In genomic region chr1:41919131-41919530, GRCh38 we compare ENCODE assay signal across 8 cellular contexts. TPM values are rescaled to one million over a fixed set of nuclear protein-coding genes. Genes with fewer than 3 reads are reported as not detected.
A peak's percentile ranks its signal among the peaks of the same experiment; 100 is the strongest.
DNase-seq lines count a peak whose midpoint lies in the region; ATAC-seq and TF ChIP-seq lines count a peak whose summit lies in the region.

No MANE protein-coding gene starts in this region.

- H3K4me1 Mint-ChIP-seq in activated T-cell treated with anti-CD3 and anti-CD28 coated beads, Interleukin-2, amount 50 U/mL, for 72 hours (ENCODE audit: low read depth), result peaks cover 71% of the 10 kb centered on the region

- H3K4me2 ChIP-seq in PC-9, result peak overlapping the region; percentile 100

- H3K79me2 ChIP-seq in PC-9 (ENCODE audit: low read depth), result peaks cover 48% of the 10 kb centered on the region

- no peaks in the 10 kb centered on the region for H3K27me3 Mint-ChIP-seq in activated T-cell treated with anti-CD3 and anti-CD28 coated beads, Interleukin-2, amount 50 U/mL, for 72 hours (ENCODE audit: low read depth)

- H3K27ac Mint-ChIP-seq in activated T-cell treated with anti-CD3 and anti-CD28 coated beads, Interleukin-2, amount 50 U/mL, for 72 hours, result peak overlapping the region; percentile 88

- no peak overlapping the region for H3K9ac ChIP-seq in iPS-20b (ENCODE audit: low read depth, low read length)

- CTCF ChIA-PET in PC-9 (lab: Charles Lee), result no interaction called here

- H3K4me1 ChIP-seq in PC-9 (replicated peaks; ENCODE audit: insufficient read depth) (peaks cover 65% of the 10 kb centered on the region), iPS-20b (ENCODE audit: insufficient read depth, low read length) (peaks cover 16% of the 10 kb centered on the region)

- H3K36me3 ChIP-seq in PC-9 (ENCODE audit: low read depth) (no peaks in the 10 kb centered on the region), iPS-20b (ENCODE audit: insufficient read depth, low read depth, low read length) (no peaks in the 10 kb centered on the region)

- BruUV-seq in PC-9 (replicated peaks; lab: Mats Ljungman, UMichigan), result TSS peak; percentile 61

- H3K9me3 ChIP-seq in PC-9 (ENCODE audit: insufficient read depth, low read depth) (no peaks in the 10 kb centered on the region), iPS-20b (ENCODE audit: insufficient read depth, low read depth, low read length) (no peaks in the 10 kb centered on the region)

- H3K27ac ChIP-seq in PC-9, result peak overlapping the region; percentile 75
- H3K27ac ChIP-seq in iPS-20b (ENCODE audit: low read length), result no peak overlapping the region
- H3K27ac ChIP-seq in temporal lobe (ENCODE audit: low read depth, low read length), result peak overlapping the region; percentile 52

- intact Hi-C loops in PC-9 (cut with micrococcal nuclease; ENCODE audit: unreplicated experiment), result loop anchor here (1.0 to 10.0 kb wide), 3 partner anchors 106 to 226 kb away; no protein-coding TSS in a partner anchor

- TF ChIP-seq CTCF in PC-9 (conservative IDR thresholded peaks at IDR 0.05), result no peak

- H3K4me3 Mint-ChIP-seq in activated T-cell treated with anti-CD3 and anti-CD28 coated beads, Interleukin-2, amount 50 U/mL, for 72 hours, result peak overlapping the region; percentile 82 to 96

- peaks cover 43% of the 10 kb centered on the region for H3F3A ChIP-seq in PC-9 (ENCODE audit: insufficient read depth, low read depth)

- POLR2A ChIA-PET in PC-9 (lab: Charles Lee; ENCODE audit: unreplicated experiment), result interaction anchor here (0.6 kb wide), 1 partner anchor 228 kb away, joined by 5 read pairs; no protein-coding TSS in a partner anchor

- H3K4me3 ChIP-seq in PC-9 (peak overlapping the region; percentile 87), iPS-20b (ENCODE audit: low read length) (peak overlapping the region; percentile 55; the same call in 1 of the 2 replicates)

- no peaks in the 10 kb centered on the region for H3K27me3 ChIP-seq in PC-9 (ENCODE audit: insufficient read depth, low read depth)
- H3K27me3 ChIP-seq in iPS-20b (ENCODE audit: insufficient read depth, low read length), result peaks cover 52% of the 10 kb centered on the region

- H3K9me2 ChIP-seq in PC-9 (ENCODE audit: insufficient read depth), result no peaks in the 10 kb centered on the region

- peaks cover 2 to 6% of the 10 kb centered on the region in 2 donors for H3K9me3 Mint-ChIP-seq in activated T-cell treated with anti-CD3 and anti-CD28 coated beads, Interleukin-2, amount 50 U/mL, for 72 hours

- ATAC-seq in activated T-cell treated with anti-CD3 and anti-CD28 coated beads, Interleukin-2, amount 50 U/mL, for 72 hours (replicated peaks in 1 of 2), result no peak
- ATAC-seq in HG03442 (IDR thresholded peaks at IDR 0.05; ENCODE audit: unreplicated experiment), result no peak

- H3K36me3 Mint-ChIP-seq in activated T-cell treated with anti-CD3 and anti-CD28 coated beads, Interleukin-2, amount 50 U/mL, for 72 hours (ENCODE audit: insufficient read depth in 2 of 2), result peaks cover 6 to 13% of the 10 kb centered on the region in 2 donors

- peak overlapping the region; percentile 67 for H2AFZ ChIP-seq in PC-9

- H4K20me1 ChIP-seq in PC-9 (ENCODE audit: insufficient read depth), result no peaks in the 10 kb centered on the region

- DNase-seq in activated T-cell treated with anti-CD3 and anti-CD28 coated beads, Interleukin-2, amount 50 U/mL, for 72 hours, result no peak
- DNase-seq in activated T-cell treated with anti-CD3 and anti-CD28 coated beads, Interleukin-2, amount 50 U/mL, for 1 hour, result no peak
- DNase-seq in PC-9 (no peak), DMS 273 treated with DMSO at 0.1 percent for 48 hours (lab: John Stamatoyannopoulos, UW) (no peak)
- no peak for DNase-seq in activated effector memory CD4-positive, alpha-beta T cell treated with anti-CD3 and anti-CD28 coated beads, Interleukin-2, amount 50 U/mL, for 16 hours

RNA-seq across cellular contexts. Expression of gene HIVEP3, which starts 0.4 kb away (rescaled TPM):
- 10 to 100 TPM; 22.8 to 29.2 TPM for total RNA-seq in activated T-cell treated with anti-CD3 and anti-CD28 coated beads, Interleukin-2, amount 50 U/mL, for 72 hours
- total RNA-seq in PC-9 (2021) (8.1 and 11.0 TPM in 2 replicates), temporal lobe (10.8 TPM)
